8 cellular contexts compared by ENCODE assay signal in the genomic region with DNA sequence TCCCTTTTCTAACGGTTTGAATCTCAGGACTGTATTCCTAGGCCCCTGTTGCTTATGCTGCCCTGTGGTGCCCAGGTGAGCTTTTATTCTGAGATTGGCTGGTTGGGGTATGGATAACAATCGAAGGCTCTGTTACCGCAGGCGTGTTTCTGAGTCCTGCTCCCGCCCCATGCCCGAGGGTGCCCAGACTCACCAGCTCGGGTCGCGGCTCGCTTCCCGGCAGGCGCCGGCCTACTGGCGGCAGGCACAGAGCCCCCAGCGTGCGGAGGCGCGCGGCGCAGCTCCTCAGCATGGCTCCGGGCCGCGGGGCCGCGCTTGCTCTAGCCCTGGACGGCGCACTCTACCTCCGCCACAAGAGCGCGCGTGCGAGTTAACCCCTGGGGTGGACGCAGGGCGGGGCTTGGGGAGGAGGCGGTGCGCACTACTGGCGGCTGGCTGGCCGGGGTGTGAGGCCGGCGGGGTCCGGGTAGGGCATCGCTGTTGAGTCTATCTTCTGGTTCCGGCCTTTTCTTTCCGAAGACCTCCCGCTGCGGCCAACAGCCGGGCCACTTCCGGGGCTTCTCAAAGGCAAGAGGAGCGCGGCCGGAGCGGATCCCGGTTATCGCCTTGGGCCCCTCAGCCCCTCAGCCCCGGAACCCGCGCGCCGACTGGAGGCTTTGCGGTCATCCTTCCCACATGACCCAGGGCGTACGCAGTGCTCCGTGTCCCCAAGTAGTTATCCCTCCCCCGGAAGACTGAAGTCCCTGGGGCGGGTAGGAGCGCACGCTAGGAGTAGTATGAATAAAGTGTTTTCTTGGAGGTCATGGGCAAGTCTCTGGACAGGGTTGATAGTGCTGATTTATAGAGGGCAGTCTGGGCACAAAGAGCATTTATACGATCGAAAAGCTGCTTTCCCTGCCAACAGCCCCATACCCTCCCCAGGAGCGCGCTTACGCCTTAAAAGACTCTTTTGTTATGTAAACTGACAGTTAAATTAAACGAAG. TPM values are rescaled to one million over a fixed set of nuclear protein-coding genes. Genes with fewer than 3 reads are reported as not detected.
A peak's percentile ranks its signal among the peaks of the same experiment; 100 is the strongest.
DNase-seq lines count a peak whose midpoint lies in the region; ATAC-seq and TF ChIP-seq lines count a peak whose summit lies in the region.

A gene (minus strand): TSS at position 345 of the 983 bp plus-strand sequence. CDS start 53 bp downstream, at position 292.

- intact Hi-C loops in CD8-positive, alpha-beta T cell (cut with DNase I, micrococcal nuclease): loop anchor here (1.0 to 5.0 kb wide), 3 partner anchors 11 to 138 kb away; no protein-coding TSS in a partner anchor

- POLR2A ChIA-PET in CD8-positive, alpha-beta T cell (lab: Charles Lee): interaction anchor here (0.6 to 2.4 kb wide), 6 partner anchors 11 to 450 kb away, joined by 3 to 31 read pairs (median 6); no protein-coding TSS in a partner anchor

- peak within 1 kb of the TSS; percentile 85 for H3K27ac Mint-ChIP-seq in CD8-positive, alpha-beta T cell

- H3K4me1 ChIP-seq in CD8-positive, alpha-beta T cell (ENCODE audit: insufficient read depth, low read length): peaks cover 49% of the 10 kb centered on the region
- peaks cover 3% of the 10 kb centered on the region in 2 donors for H3K4me1 ChIP-seq in mucosa of rectum (ENCODE audit: control insufficient read depth in 2 of 2, insufficient read depth in 2 of 2, low read length in 2 of 2)

- DNase-seq in CD8-positive, alpha-beta T cell: peak; percentile 83 to 96 (median 90)
- DNase-seq in OCI-M2 (lab: John Stamatoyannopoulos, UW; ENCODE audit: unreplicated experiment) (peak; percentile 68), activated T-cell treated with anti-CD3 and anti-CD28 coated beads for 48 hours (ENCODE audit: low read depth) (peak; percentile 99), epithelial cell of proximal tubule (ENCODE audit: low read depth) (peak; percentile 49)
- DNase-seq in stimulated activated CD8-positive, alpha-beta memory T cell treated with anti-CD3 and anti-CD28 coated beads, Interleukin-4, amount 100 ng/mL, for 4 hours (ENCODE audit: low read depth in 2 of 2, low spot score in 1 of 2): peak; percentile 76 to 87

- peaks cover 40% of the 10 kb centered on the region for H3K4me1 Mint-ChIP-seq in CD8-positive, alpha-beta T cell (ENCODE audit: low read depth)

- CTCF ChIA-PET in CD8-positive, alpha-beta T cell (lab: Charles Lee): interaction anchor here (0.9 to 3.7 kb wide), 8 partner anchors 10 to 91 kb away, joined by 3 to 26 read pairs (median 6); no protein-coding TSS in a partner anchor

- no peaks in the 10 kb centered on the region for H3K9me3 ChIP-seq in CD8-positive, alpha-beta T cell (ENCODE audit: low read length)
- peaks cover 2 to 4% of the 10 kb centered on the region in 2 donors for H3K9me3 ChIP-seq in mucosa of rectum (ENCODE audit: control insufficient read depth in 2 of 2, low read length in 2 of 2)

- H3K36me3 Mint-ChIP-seq in CD8-positive, alpha-beta T cell: peaks cover 24% of the 10 kb centered on the region

- peaks cover 3% of the 10 kb centered on the region for H3K9me3 Mint-ChIP-seq in CD8-positive, alpha-beta T cell

- no peaks in the 10 kb centered on the region for H3K27me3 Mint-ChIP-seq in CD8-positive, alpha-beta T cell (ENCODE audit: low read depth)

- H3K4me3 ChIP-seq in CD8-positive, alpha-beta T cell (ENCODE audit: low read depth, low read length): peak within 1 kb of the TSS; percentile 60
- H3K4me3 ChIP-seq in epithelial cell of proximal tubule (ENCODE audit: low read depth, low read length) (peak within 1 kb of the TSS; percentile 81), mucosa of rectum (ENCODE audit: low read length in 2 of 2) (peak within 1 kb of the TSS; percentile 83 to 93)

- H3K9ac ChIP-seq in mucosa of rectum (ENCODE audit: low read depth in 1 of 2, low read length in 2 of 2): peak within 1 kb of the TSS; percentile 87 to 90

- H3K27me3 ChIP-seq in CD8-positive, alpha-beta T cell (ENCODE audit: insufficient read depth, low read length): no peaks in the 10 kb centered on the region
- H3K27me3 ChIP-seq in mucosa of rectum (ENCODE audit: control insufficient read depth in 2 of 2, insufficient read depth in 2 of 2, low read length in 2 of 2): no peaks in the 10 kb centered on the region

- peak within 1 kb of the TSS; percentile 83 for H3K4me3 Mint-ChIP-seq in CD8-positive, alpha-beta T cell

- TF ChIP-seq CTCF in CD8-positive, alpha-beta T cell (IDR thresholded peaks at IDR 0.05): no peak
- TF ChIP-seq CTCF in epithelial cell of proximal tubule (conservative IDR thresholded peaks at IDR 0.05; ENCODE audit: low read depth, low read length): peak; percentile 13

- peak within 1 kb of the TSS; percentile 56 for H3K27ac ChIP-seq in CD8-positive, alpha-beta T cell (ENCODE audit: low read depth, low read length)
- H3K27ac ChIP-seq in mucosa of rectum (ENCODE audit: low read depth in 2 of 2, low read length in 2 of 2): peak within 1 kb of the TSS; percentile 90 to 94

- no peaks in the 10 kb centered on the region for H3K36me3 ChIP-seq in CD8-positive, alpha-beta T cell (ENCODE audit: insufficient read depth, low read length)
- no peaks in the 10 kb centered on the region for H3K36me3 ChIP-seq in mucosa of rectum (ENCODE audit: control insufficient read depth in 2 of 2, insufficient read depth in 2 of 2, low read length in 2 of 2)

- peak; percentile 82 for ATAC-seq in CD8-positive, alpha-beta T cell
- ATAC-seq in GM19438 (IDR thresholded peaks at IDR 0.05; ENCODE audit: low read depth, unreplicated experiment): peak; percentile 95
- peak; percentile 100 for ATAC-seq in HG03571 (IDR thresholded peaks at IDR 0.05; ENCODE audit: unreplicated experiment)

RNA-seq across cellular contexts. Expression of the gene that starts here (rescaled TPM):
- 10 to 100 TPM; 14.3 to 16.8 TPM for total RNA-seq in CD8-positive, alpha-beta T cell
- total RNA-seq in epithelial cell of proximal tubule: 7.0 and 13.2 TPM in 2 replicates

Comparison
In these comparisons a context has a peak if more than half of its experiments do, and no peak if none do; other contexts are left out.
1. Peak in every context shown above with its lines: DNase-seq, ATAC-seq, H3K4me3 ChIP-seq and H3K27ac ChIP-seq.
2. DNase-seq: peak in every context shown above with its lines; median percentile 99 in activated T-cell treated with anti-CD3 and anti-CD28 coated beads for 48 hours; 90 in CD8-positive, alpha-beta T cell; 82 in stimulated activated CD8-positive, alpha-beta memory T cell treated with anti-CD3 and anti-CD28 coated beads, Interleukin-4, amount 100 ng/mL, for 4 hours; 68 in OCI-M2; 49 in epithelial cell of proximal tubule.